2 cellular contexts compared by ENCODE assay signal in the genomic region with DNA sequence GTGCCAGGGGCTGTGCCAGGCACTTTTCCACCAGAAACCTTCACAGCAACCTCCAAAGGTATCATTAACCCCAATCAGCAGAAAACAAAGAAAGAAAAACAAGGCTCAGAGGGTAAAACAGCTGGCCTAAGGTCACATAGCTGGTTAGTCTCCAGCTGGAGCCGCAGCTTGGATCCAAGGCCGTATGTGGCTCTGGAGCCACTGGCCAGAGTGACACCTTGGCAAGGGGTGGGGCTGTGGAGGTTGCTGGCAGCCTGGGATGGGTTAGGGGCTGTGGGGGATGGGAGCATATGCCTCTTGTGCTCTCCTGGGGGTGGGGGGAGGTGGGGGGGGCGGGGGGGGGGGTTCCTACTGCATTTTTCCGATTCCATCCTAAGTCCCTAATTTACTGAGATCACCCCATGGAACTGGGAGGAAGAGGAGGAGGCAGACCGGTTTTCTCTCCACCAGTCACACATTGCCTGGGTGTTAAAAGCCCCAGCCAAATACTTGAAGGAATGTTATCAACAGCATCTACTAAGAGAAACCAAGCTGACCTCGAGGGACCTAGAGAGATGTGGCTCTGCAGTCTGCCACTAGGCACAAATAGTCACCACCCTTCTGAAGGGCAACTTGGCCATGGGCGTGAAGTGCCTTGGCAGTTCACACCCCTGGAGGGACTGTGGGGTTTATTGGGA.
TF ChIP-seq lines count a peak whose summit lies in the region.

No MANE protein-coding gene starts in this region.

TF ChIP-seq in K562, 482 proteins besides CTCF, POLR2A, EP300 and RAD21:
- TF ChIP-seq FOSL1 (tag; conservative IDR thresholded peaks at IDR 0.05): no peak
- 0 out of 2 replicates have a peak, but pooled peaks have one; percentile 8 for TF ChIP-seq TEAD2 (tag; IDR thresholded peaks at IDR 0.05)
- no peak for TF ChIP-seq RBFOX2 (IDR thresholded peaks at IDR 0.05; ENCODE audit: low read depth, low read length)
- no peak for TF ChIP-seq BCLAF1 (IDR thresholded peaks at IDR 0.05; ENCODE audit: borderline replicate concordance in 1 of 2, control insufficient read depth in 1 of 2, low read depth in 2 of 2, low read length in 1 of 2)
- TF ChIP-seq MYNN (IDR thresholded peaks at IDR 0.05): no peak
- no peak for TF ChIP-seq MYNN (CRISPR knock-in tag; IDR thresholded peaks at IDR 0.05)
TF ChIP-seq in K562: peak in this region for 1.

TF ChIP-seq in HepG2, 621 proteins besides CTCF, POLR2A, EP300 and RAD21 (continues in another document):
- no peak for TF ChIP-seq KMT2A (CRISPR knock-in tag; IDR thresholded peaks at IDR 0.05)
- TF ChIP-seq BORCS8-MEF2B (CRISPR knock-in tag; IDR thresholded peaks at IDR 0.05): no peak
- no peak for TF ChIP-seq NFKBIZ (CRISPR knock-in tag; IDR thresholded peaks at IDR 0.05)
- no peak for TF ChIP-seq ZNF614 (CRISPR knock-in tag; IDR thresholded peaks at IDR 0.05; ENCODE audit: borderline replicate concordance)
- peak; percentile 36; the same call in 1 of the 2 replicates for TF ChIP-seq ZNF687 (CRISPR knock-in tag; IDR thresholded peaks at IDR 0.05)
- no peak for TF ChIP-seq ZNF234 (CRISPR knock-in tag; conservative IDR thresholded peaks at IDR 0.05)
- peak; percentile 38; the same call in 1 of the 2 replicates for TF ChIP-seq HNF4A (CRISPR knock-in tag; IDR thresholded peaks at IDR 0.05)
- no peak for TF ChIP-seq IRF2 (CRISPR knock-in tag; IDR thresholded peaks at IDR 0.05)
- no peak for TF ChIP-seq SNAI1 (CRISPR knock-in tag; IDR thresholded peaks at IDR 0.05; ENCODE audit: borderline replicate concordance)
- TF ChIP-seq NFE2L1 (CRISPR knock-in tag; IDR thresholded peaks at IDR 0.05; ENCODE audit: borderline replicate concordance): no peak
- TF ChIP-seq ZNF543 (CRISPR knock-in tag; IDR thresholded peaks at IDR 0.05): no peak
- no peak for TF ChIP-seq ZBTB21 (CRISPR knock-in tag; IDR thresholded peaks at IDR 0.05)
- no peak for TF ChIP-seq NR2F6 (IDR thresholded peaks at IDR 0.05)
- 0 out of 2 replicates have a peak, but pooled peaks have one; percentile 48 for TF ChIP-seq NR2F6 (CRISPR knock-in tag; IDR thresholded peaks at IDR 0.05)
- no peak for TF ChIP-seq ZNF713 (CRISPR knock-in tag; IDR thresholded peaks at IDR 0.05)
- TF ChIP-seq RFX5 (IDR thresholded peaks at IDR 0.05; ENCODE audit: low read depth, low read length): no peak
- no peak for TF ChIP-seq HMGXB4 (CRISPR knock-in tag; IDR thresholded peaks at IDR 0.05; ENCODE audit: borderline replicate concordance in 1 of 2, low read depth in 1 of 2)
- TF ChIP-seq MED8 (CRISPR knock-in tag; IDR thresholded peaks at IDR 0.05; ENCODE audit: insufficient replicate concordance): no peak
- no peak for TF ChIP-seq HOXD1 (CRISPR knock-in tag; IDR thresholded peaks at IDR 0.05)
- 0 out of 2 replicates have a peak, but pooled peaks have one; percentile 29 for TF ChIP-seq ZMYM3 (CRISPR knock-in tag; IDR thresholded peaks at IDR 0.05)
- no peak for TF ChIP-seq CREBL2 (CRISPR knock-in tag; IDR thresholded peaks at IDR 0.05; ENCODE audit: borderline replicate concordance)
- no peak for TF ChIP-seq ZNF597 (CRISPR knock-in tag; IDR thresholded peaks at IDR 0.05)
- TF ChIP-seq BCL3 (CRISPR knock-in tag; IDR thresholded peaks at IDR 0.05): no peak
- no peak for TF ChIP-seq FLYWCH1 (CRISPR knock-in tag; IDR thresholded peaks at IDR 0.05)
- TF ChIP-seq TEAD3 (CRISPR knock-in tag; optimal IDR thresholded peaks at IDR 0.05; ENCODE audit: borderline replicate concordance): no peak
- no peak for TF ChIP-seq ZNF570 (CRISPR knock-in tag; IDR thresholded peaks at IDR 0.05; ENCODE audit: borderline replicate concordance)
- no peak for TF ChIP-seq GLI4 (CRISPR knock-in tag; IDR thresholded peaks at IDR 0.05; ENCODE audit: borderline replicate concordance)
- TF ChIP-seq, protein P1, sequence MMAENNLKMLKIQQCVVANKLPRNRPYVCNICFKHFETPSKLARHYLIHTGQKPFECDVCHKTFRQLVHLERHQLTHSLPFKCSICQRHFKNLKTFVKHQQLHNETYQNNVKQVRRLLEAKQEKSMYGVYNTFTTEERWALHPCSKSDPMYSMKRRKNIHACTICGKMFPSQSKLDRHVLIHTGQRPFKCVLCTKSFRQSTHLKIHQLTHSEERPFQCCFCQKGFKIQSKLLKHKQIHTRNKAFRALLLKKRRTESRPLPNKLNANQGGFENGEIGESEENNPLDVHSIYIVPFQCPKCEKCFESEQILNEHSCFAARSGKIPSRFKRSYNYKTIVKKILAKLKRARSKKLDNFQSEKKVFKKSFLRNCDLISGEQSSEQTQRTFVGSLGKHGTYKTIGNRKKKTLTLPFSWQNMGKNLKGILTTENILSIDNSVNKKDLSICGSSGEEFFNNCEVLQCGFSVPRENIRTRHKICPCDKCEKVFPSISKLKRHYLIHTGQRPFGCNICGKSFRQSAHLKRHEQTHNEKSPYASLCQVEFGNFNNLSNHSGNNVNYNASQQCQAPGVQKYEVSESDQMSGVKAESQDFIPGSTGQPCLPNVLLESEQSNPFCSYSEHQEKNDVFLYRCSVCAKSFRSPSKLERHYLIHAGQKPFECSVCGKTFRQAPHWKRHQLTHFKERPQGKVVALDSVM (CRISPR knock-in tag; IDR thresholded peaks at IDR 0.05): no peak
- TF ChIP-seq, protein P2, sequence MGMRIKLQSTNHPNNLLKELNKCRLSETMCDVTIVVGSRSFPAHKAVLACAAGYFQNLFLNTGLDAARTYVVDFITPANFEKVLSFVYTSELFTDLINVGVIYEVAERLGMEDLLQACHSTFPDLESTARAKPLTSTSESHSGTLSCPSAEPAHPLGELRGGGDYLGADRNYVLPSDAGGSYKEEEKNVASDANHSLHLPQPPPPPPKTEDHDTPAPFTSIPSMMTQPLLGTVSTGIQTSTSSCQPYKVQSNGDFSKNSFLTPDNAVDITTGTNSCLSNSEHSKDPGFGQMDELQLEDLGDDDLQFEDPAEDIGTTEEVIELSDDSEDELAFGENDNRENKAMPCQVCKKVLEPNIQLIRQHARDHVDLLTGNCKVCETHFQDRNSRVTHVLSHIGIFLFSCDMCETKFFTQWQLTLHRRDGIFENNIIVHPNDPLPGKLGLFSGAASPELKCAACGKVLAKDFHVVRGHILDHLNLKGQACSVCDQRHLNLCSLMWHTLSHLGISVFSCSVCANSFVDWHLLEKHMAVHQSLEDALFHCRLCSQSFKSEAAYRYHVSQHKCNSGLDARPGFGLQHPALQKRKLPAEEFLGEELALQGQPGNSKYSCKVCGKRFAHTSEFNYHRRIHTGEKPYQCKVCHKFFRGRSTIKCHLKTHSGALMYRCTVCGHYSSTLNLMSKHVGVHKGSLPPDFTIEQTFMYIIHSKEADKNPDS (CRISPR knock-in tag; IDR thresholded peaks at IDR 0.05): no peak
- TF ChIP-seq, protein P3, sequence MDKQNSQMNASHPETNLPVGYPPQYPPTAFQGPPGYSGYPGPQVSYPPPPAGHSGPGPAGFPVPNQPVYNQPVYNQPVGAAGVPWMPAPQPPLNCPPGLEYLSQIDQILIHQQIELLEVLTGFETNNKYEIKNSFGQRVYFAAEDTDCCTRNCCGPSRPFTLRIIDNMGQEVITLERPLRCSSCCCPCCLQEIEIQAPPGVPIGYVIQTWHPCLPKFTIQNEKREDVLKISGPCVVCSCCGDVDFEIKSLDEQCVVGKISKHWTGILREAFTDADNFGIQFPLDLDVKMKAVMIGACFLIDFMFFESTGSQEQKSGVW (CRISPR knock-in tag; IDR thresholded peaks at IDR 0.05; ENCODE audit: borderline replicate concordance): no peak
- no peak for TF ChIP-seq ELF3 (CRISPR knock-in tag; IDR thresholded peaks at IDR 0.05)
- no peak for TF ChIP-seq SOX13 (IDR thresholded peaks at IDR 0.05)
- TF ChIP-seq SOX13 (CRISPR knock-in tag; conservative IDR thresholded peaks at IDR 0.05 in 1 of 2, IDR thresholded peaks at IDR 0.05 in 1 of 2): peak in 1 of 2 experiments; percentile 19; a peak in 1 of 4 replicates
- TF ChIP-seq, protein P4, sequence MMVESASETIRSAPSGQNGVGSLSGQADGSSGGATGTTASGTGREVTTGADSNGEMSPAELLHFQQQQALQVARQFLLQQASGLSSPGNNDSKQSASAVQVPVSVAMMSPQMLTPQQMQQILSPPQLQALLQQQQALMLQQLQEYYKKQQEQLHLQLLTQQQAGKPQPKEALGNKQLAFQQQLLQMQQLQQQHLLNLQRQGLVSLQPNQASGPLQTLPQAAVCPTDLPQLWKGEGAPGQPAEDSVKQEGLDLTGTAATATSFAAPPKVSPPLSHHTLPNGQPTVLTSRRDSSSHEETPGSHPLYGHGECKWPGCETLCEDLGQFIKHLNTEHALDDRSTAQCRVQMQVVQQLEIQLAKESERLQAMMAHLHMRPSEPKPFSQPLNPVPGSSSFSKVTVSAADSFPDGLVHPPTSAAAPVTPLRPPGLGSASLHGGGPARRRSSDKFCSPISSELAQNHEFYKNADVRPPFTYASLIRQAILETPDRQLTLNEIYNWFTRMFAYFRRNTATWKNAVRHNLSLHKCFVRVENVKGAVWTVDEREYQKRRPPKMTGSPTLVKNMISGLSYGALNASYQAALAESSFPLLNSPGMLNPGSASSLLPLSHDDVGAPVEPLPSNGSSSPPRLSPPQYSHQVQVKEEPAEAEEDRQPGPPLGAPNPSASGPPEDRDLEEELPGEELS (CRISPR knock-in tag; IDR thresholded peaks at IDR 0.05): no peak
- no peak for TF ChIP-seq ZNF496 (CRISPR knock-in tag; IDR thresholded peaks at IDR 0.05; ENCODE audit: insufficient replicate concordance)
- no peak for TF ChIP-seq ZFP62 (CRISPR knock-in tag; IDR thresholded peaks at IDR 0.05)
- no peak for TF ChIP-seq TBP (CRISPR knock-in tag; IDR thresholded peaks at IDR 0.05)
- TF ChIP-seq ZNF296 (CRISPR knock-in tag; conservative IDR thresholded peaks at IDR 0.05): no peak
- no peak for TF ChIP-seq SMC3 (IDR thresholded peaks at IDR 0.05; ENCODE audit: low read length)
- TF ChIP-seq THAP7 (CRISPR knock-in tag; IDR thresholded peaks at IDR 0.05): no peak
- TF ChIP-seq SETDB1 (CRISPR knock-in tag; IDR thresholded peaks at IDR 0.05; ENCODE audit: borderline replicate concordance): no peak
- no peak for TF ChIP-seq JUNB (CRISPR knock-in tag; IDR thresholded peaks at IDR 0.05; ENCODE audit: borderline replicate concordance)
